Comparison of ENCODE assay signal across 24 cellular contexts in the genomic region with DNA sequence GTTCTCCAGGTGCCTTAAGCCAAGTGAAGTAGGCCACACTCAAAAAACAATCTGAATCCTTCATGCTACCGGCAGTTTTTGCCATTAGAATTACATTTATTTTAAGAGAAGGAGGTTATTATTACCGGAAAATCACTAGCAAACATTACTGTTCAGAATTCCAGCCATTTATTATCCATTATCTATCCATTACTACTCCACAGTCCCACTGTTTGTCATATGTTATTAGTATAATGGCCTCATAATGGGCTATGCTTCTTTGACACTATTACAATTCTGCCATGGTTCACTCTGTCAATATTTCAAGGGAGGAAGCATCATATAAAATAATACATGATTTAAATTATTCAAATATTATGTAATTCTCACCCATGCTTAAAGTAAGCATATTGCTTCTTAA.
"Had no signal": no experiment of that assay in that cellular context is flagged by ENCODE, and none has a peak within 500 bp of the region (broad histone marks: within the 10 kb centered on the region; RNA-seq: fewer than 3 reads in every experiment).

No MANE protein-coding gene starts in this region.

- H3K4me3 ChIP-seq: neural progenitor cell, ovary, psoas muscle, right lobe of liver, sigmoid colon, stomach, thoracic aorta, thyroid gland, tibial nerve, upper lobe of left lung, vagina had no signal

- ATAC-seq: natural killer cell treated with Interleukin-12 subunit alpha and Interleukin-12 subunit beta and Interleukin-15 and Interleukin-18, amount 100 ng/mL, for 72 hours; psoas muscle; right lobe of liver; stimulated activated effector memory CD8-positive, alpha-beta T cell treated with anti-CD3 and anti-CD28 coated beads, Interleukin-12 subunit alpha, Interleukin-12 subunit beta, amount 100 ng/mL, for 72 hours; stimulated activated naive B cell treated with anti-CD40 and anti-IgM and Interleukin-4, amounts not matched to agents 10 μg/mL and 1 μg/mL and 100 μg/mL, for 72 hours had no signal

- H3K27ac ChIP-seq: neural progenitor cell, ovary, parathyroid adenoma, psoas muscle, right lobe of liver, sigmoid colon, stomach, thoracic aorta, tibial nerve, upper lobe of left lung, vagina had no signal

- DNase-seq: nephron progenitor cell; occipital lobe; ovary; posterior cingulate gyrus; psoas muscle; right cardiac atrium; right lobe of liver; sigmoid colon; stimulated activated CD4-positive, alpha-beta T cell treated with anti-CD3 and anti-CD28 coated beads, Interleukin-15, amount 100 ng/mL, for 24 hours; stimulated activated CD4-positive, alpha-beta T cell treated with anti-CD3 and anti-CD28 coated beads, Interleukin-2, amount 100 ng/mL, for 24 hours; stimulated activated CD4-positive, alpha-beta T cell treated with anti-CD3 and anti-CD28 coated beads, Interleukin-2, amount 100 ng/mL, for 48 hours; stimulated activated CD4-positive, alpha-beta T cell treated with anti-CD3 and anti-CD28 coated beads, Interleukin-4, amount 100 ng/mL, for 24 hours; stimulated activated naive B cell treated with anti-CD40 and anti-IgM and Interleukin-4, amounts not matched to agents 10 μg/mL and 1 μg/mL and 100 μg/mL, for 72 hours; stimulated activated naive CD4-positive, alpha-beta T cell treated with Interleukin-2 at 50 U/mL for 16 hours; stomach; upper lobe of left lung had no signal
